In the genomic region with DNA sequence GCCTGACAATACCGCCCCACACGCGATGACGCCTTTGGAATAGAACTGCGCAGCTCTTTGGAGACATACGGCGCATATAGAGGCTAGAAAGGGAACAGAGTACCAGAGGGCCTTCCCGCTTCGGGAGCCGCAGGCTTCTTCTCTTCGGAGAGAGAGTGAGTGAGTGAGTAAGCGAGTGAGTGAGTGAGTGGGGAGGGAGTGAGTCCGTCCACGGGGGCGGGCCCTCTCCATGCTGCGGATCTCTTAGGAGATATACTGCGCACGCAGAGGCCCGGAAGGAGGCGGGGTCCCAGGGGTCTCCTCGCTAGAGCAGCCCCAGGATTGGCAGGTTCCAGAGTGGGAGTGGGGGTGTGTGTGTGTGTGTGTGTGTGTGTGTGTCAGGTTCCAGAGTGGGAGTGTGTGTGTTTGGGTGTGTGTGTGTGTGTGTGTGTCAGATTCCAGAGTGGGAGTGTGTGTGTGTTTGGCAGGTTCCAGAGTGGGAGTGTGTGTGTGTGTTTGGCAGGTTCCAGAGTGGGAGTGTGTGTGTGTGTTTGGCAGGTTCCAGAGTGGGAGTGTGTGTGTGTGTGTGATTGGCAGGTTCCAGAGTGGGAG, we compare ENCODE assay signal across 8 cellular contexts.
DNase-seq lines count a peak whose midpoint lies in the region; ATAC-seq and TF ChIP-seq lines count a peak whose summit lies in the region.

No MANE protein-coding gene starts in this region.

- DNase-seq in Caco-2 (peak; percentile 91 to 92), RWPE1 (ENCODE audit: low spot score) (peak; percentile 70), fibroblast of pulmonary artery (ENCODE audit: low read depth) (peak; percentile 96)
- DNase-seq in activated effector memory CD4-positive, alpha-beta T cell treated with Interleukin-2 at 50 U/mL for 16 hours = peak; percentile 74
- peak; percentile 72 to 93 (median 84) for DNase-seq in naive thymus-derived CD8-positive, alpha-beta T cell
- peak; percentile 70 to 88 for DNase-seq in stimulated activated effector memory CD8-positive, alpha-beta T cell treated with anti-CD3 and anti-CD28 coated beads, Interleukin-12 subunit alpha, Interleukin-12 subunit beta, amount 100 ng/mL, for 72 hours (ENCODE audit: low spot score in 2 of 2)

- H3K27ac ChIP-seq in HUES64 (ENCODE audit: low read depth, low read length) (no peak overlapping the region), RWPE1 (peak overlapping the region; percentile 69)

- peaks cover 15% of the 10 kb centered on the region for H3K4me1 Mint-ChIP-seq in Caco-2 (ENCODE audit: low read depth, unreplicated experiment)
- H3K4me1 Mint-ChIP-seq in naive thymus-derived CD8-positive, alpha-beta T cell = peaks cover 17 to 29% (median 23%) of the 10 kb centered on the region in 4 donors
- H3K4me1 Mint-ChIP-seq in stimulated activated effector memory CD8-positive, alpha-beta T cell treated with anti-CD3 and anti-CD28 coated beads, Interleukin-12 subunit alpha, Interleukin-12 subunit beta, amount 100 ng/mL, for 72 hours = peaks cover 27% of the 10 kb centered on the region

- H3K9me3 ChIP-seq in Caco-2 (no peaks in the 10 kb centered on the region), HUES64 (ENCODE audit: insufficient read depth, low read depth, low read length) (no peaks in the 10 kb centered on the region)

- no peaks in the 10 kb centered on the region for H3K27me3 Mint-ChIP-seq in Caco-2 (ENCODE audit: insufficient read depth, unreplicated experiment)
- H3K27me3 Mint-ChIP-seq in naive thymus-derived CD8-positive, alpha-beta T cell = peaks cover 0 to 6% (median 0%) of the 10 kb centered on the region in 5 donors

- peaks cover 19% of the 10 kb centered on the region for H3K4me1 ChIP-seq in Caco-2
- H3K4me1 ChIP-seq in HUES64 (ENCODE audit: insufficient read depth, low read length) = no peaks in the 10 kb centered on the region; the same call in 1 of the 2 replicates

- H3K9ac ChIP-seq in HUES64 (ENCODE audit: low read depth, low read length) = 0 out of 2 replicates have a peak overlapping the region, but pooled peaks have one; percentile 33

- WGBS in HUES64 = under 1% methylated on average over 21 of the region's 21 CpGs

- H3K27me3 ChIP-seq in Caco-2 (replicated peaks; ENCODE audit: control insufficient read depth, insufficient read depth, low read length) (no peaks in the 10 kb centered on the region), HUES64 (ENCODE audit: insufficient read depth, low read length) (no peaks in the 10 kb centered on the region)

- TSS peak; percentile 96 for BruUV-seq in Caco-2 (replicated peaks; lab: Mats Ljungman, UMichigan)

- H3K36me3 ChIP-seq in Caco-2 (ENCODE audit: control insufficient read depth, insufficient read depth, low read length) (no peaks in the 10 kb centered on the region), HUES64 (ENCODE audit: insufficient read depth, low read length) (no peaks in the 10 kb centered on the region)

- H3K27ac Mint-ChIP-seq in Caco-2 (ENCODE audit: unreplicated experiment) = peak overlapping the region; percentile 91
- H3K27ac Mint-ChIP-seq in naive thymus-derived CD8-positive, alpha-beta T cell = peak overlapping the region; percentile 88 to 100 (median 97)
- H3K27ac Mint-ChIP-seq in stimulated activated effector memory CD8-positive, alpha-beta T cell treated with anti-CD3 and anti-CD28 coated beads, Interleukin-12 subunit alpha, Interleukin-12 subunit beta, amount 100 ng/mL, for 72 hours = peak overlapping the region; percentile 85

- H3K9me3 Mint-ChIP-seq in Caco-2 (ENCODE audit: unreplicated experiment) = no peaks in the 10 kb centered on the region
- peaks cover 0 to 3% (median 0%) of the 10 kb centered on the region in 9 donors for H3K9me3 Mint-ChIP-seq in naive thymus-derived CD8-positive, alpha-beta T cell
- no peaks in the 10 kb centered on the region for H3K9me3 Mint-ChIP-seq in stimulated activated effector memory CD8-positive, alpha-beta T cell treated with anti-CD3 and anti-CD28 coated beads, Interleukin-12 subunit alpha, Interleukin-12 subunit beta, amount 100 ng/mL, for 72 hours

- CTCF ChIA-PET in Caco-2 (lab: Charles Lee) = no interaction called here
- CTCF ChIA-PET in RWPE1 (lab: Yijun Ruan, JAX) = no interaction called here

- intact Hi-C loops in Caco-2 (cut with micrococcal nuclease; ENCODE audit: unreplicated experiment) = no loop called here

- H3K36me3 Mint-ChIP-seq in Caco-2 (ENCODE audit: insufficient read depth, unreplicated experiment) = peaks cover 25% of the 10 kb centered on the region
- peaks cover 0 to 2% (median 0%) of the 10 kb centered on the region in 3 donors for H3K36me3 Mint-ChIP-seq in naive thymus-derived CD8-positive, alpha-beta T cell
- H3K36me3 Mint-ChIP-seq in stimulated activated effector memory CD8-positive, alpha-beta T cell treated with anti-CD3 and anti-CD28 coated beads, Interleukin-12 subunit alpha, Interleukin-12 subunit beta, amount 100 ng/mL, for 72 hours = peaks cover 14% of the 10 kb centered on the region

- H3K4me3 ChIP-seq in Caco-2 (ENCODE audit: low read depth, low read length) = peak overlapping the region; percentile 39
- H3K4me3 ChIP-seq in HUES64 (ENCODE audit: low read length) = peak overlapping the region; percentile 81
- peak overlapping the region; percentile 53 for H3K4me3 ChIP-seq in fibroblast of pulmonary artery (replicated peaks; ENCODE audit: low read depth, low read length)

- peak overlapping the region; percentile 92 for H3K4me3 Mint-ChIP-seq in Caco-2 (ENCODE audit: unreplicated experiment)
- H3K4me3 Mint-ChIP-seq in naive thymus-derived CD8-positive, alpha-beta T cell = peak overlapping the region; percentile 85 to 99 (median 93)
- peak overlapping the region; percentile 82 for H3K4me3 Mint-ChIP-seq in stimulated activated effector memory CD8-positive, alpha-beta T cell treated with anti-CD3 and anti-CD28 coated beads, Interleukin-12 subunit alpha, Interleukin-12 subunit beta, amount 100 ng/mL, for 72 hours

- POLR2A ChIA-PET in Caco-2 (lab: Charles Lee) = no interaction called here
- POLR2A ChIA-PET in RWPE1 (lab: Yijun Ruan, JAX; ENCODE audit: low non-redundant PET) = interaction anchor here (0.5 kb wide), 1 partner anchor 52 kb away, joined by 3 read pairs; no protein-coding TSS in a partner anchor
- POLR2A ChIA-PET in naive thymus-derived CD8-positive, alpha-beta T cell (lab: Charles Lee) = interaction anchor here (0.8 to 1.5 kb wide), 4 partner anchors 14 to 151 kb away, joined by 3 to 7 read pairs (median 6); a partner anchor contains a TSS

- ATAC-seq in GM21447 (IDR thresholded peaks at IDR 0.05; ENCODE audit: unreplicated experiment) = peak; percentile 67
- ATAC-seq in naive thymus-derived CD8-positive, alpha-beta T cell = peak; percentile 65 to 70
- peak; percentile 86 for ATAC-seq in stimulated activated effector memory CD8-positive, alpha-beta T cell treated with anti-CD3 and anti-CD28 coated beads, Interleukin-12 subunit alpha, Interleukin-12 subunit beta, amount 100 ng/mL, for 72 hours

- TF ChIP-seq CTCF in Caco-2 (IDR thresholded peaks at IDR 0.05; ENCODE audit: insufficient read depth in 1 of 2, low read depth in 1 of 2, low read length in 1 of 2, severe bottlenecking in 1 of 2, unreplicated experiment in 1 of 2) = no peak
- no peak for TF ChIP-seq CTCF in RWPE1 (conservative IDR thresholded peaks at IDR 0.05; ENCODE audit: low read depth)
- TF ChIP-seq CTCF in fibroblast of pulmonary artery (IDR thresholded peaks at IDR 0.05; ENCODE audit: low read length, missing control alignments) = no peak
